In genomic region chr5:34483442-34484033, GRCh38 we compare ENCODE assay signal across 1 cellular context.
TF ChIP-seq lines count a peak whose summit lies in the region.

No MANE protein-coding gene starts in this region.

TF ChIP-seq in WTC11, 78 proteins besides CTCF, POLR2A, EP300 and RAD21 (continued from another document):
- no peak for TF ChIP-seq HMGXB4 (CRISPR knock-in tag; IDR thresholded peaks at IDR 0.05)
- 0 out of 2 replicates have a peak, but pooled peaks have one; percentile 35 for TF ChIP-seq SP1 (CRISPR knock-in tag; conservative IDR thresholded peaks at IDR 0.05)
- TF ChIP-seq NR3C1 (CRISPR knock-in tag; conservative IDR thresholded peaks at IDR 0.05; ENCODE audit: low read depth) = no peak
- TF ChIP-seq NFYB (CRISPR knock-in tag; conservative IDR thresholded peaks at IDR 0.05; ENCODE audit: low read depth) = no peak
